In genomic region chr11:35138949-35139881, GRCh38 we compare ENCODE assay signal across 8 cellular contexts. TPM values are rescaled to one million over a fixed set of nuclear protein-coding genes. Genes with fewer than 3 reads are reported as not detected.
DNase-seq lines count a peak whose midpoint lies in the region; ATAC-seq and TF ChIP-seq lines count a peak whose summit lies in the region.

Gene CD44, plus strand, starts transcription at chr11:35139171. Its CDS starts 133 bp downstream, at chr11:35139304.

- H3K4me3 Mint-ChIP-seq in naive B cell: peak within 1 kb of the TSS; percentile 71 to 99 (median 92)

- in situ Hi-C loops in G401 (cut with HindIII; ENCODE audit: low sequenced_read_pairs): no loop called here

- POLR2A ChIA-PET in GM10248 (lab: Yijun Ruan, JAX): interaction anchor here (0.6 to 1.0 kb wide), 4 partner anchors 9 to 20 kb away, joined by 3 to 6 read pairs (median 3); no protein-coding TSS in a partner anchor

- ATAC-seq in HG02588 (IDR thresholded peaks at IDR 0.05; ENCODE audit: unreplicated experiment): peak; percentile 33
- peak; percentile 74 to 76 for ATAC-seq in naive B cell (ENCODE audit: low read depth in 2 of 2)

- peaks cover 37 to 54% (median 54%) of the 10 kb centered on the region in 3 donors for H3K4me1 Mint-ChIP-seq in naive B cell

- peak within 1 kb of the TSS; percentile 89 to 99 (median 98) for H3K27ac Mint-ChIP-seq in naive B cell

- H3K27me3 ChIP-seq in esophagus (ENCODE audit: control insufficient read depth in 1 of 2, insufficient read depth in 2 of 2, low read length in 2 of 2): no peaks in the 10 kb centered on the region

- CTCF ChIA-PET in GM10248 (lab: Yijun Ruan, JAX): interaction anchor here (0.7 to 5.4 kb wide), 9 partner anchors 9 to 134 kb away, joined by 3 to 24 read pairs (median 4); no protein-coding TSS in a partner anchor

- no peak for TF ChIP-seq CTCF in GM10248 (IDR thresholded peaks at IDR 0.05; ENCODE audit: control extremely low read depth, extremely low read depth, low read depth, missing control alignments)

- H3K9me3 Mint-ChIP-seq in naive B cell: no peaks in the 10 kb centered on the region

- peaks cover 0 to 3% of the 10 kb centered on the region in 2 donors for H3K36me3 Mint-ChIP-seq in naive B cell

- peak; percentile 76 for DNase-seq in GM10248 (ENCODE audit: extremely low spot score)
- DNase-seq in NOMO-1 treated with dmso at 0.1 percent for 144 hours (lab: John Stamatoyannopoulos, UW; ENCODE audit: unreplicated experiment): peak; percentile 92
- DNase-seq in activated T-cell treated with anti-CD3 and anti-CD28 coated beads for 4 hours: peak; percentile 75
- peak; percentile 77 for DNase-seq in naive B cell
- peak; percentile 83 for DNase-seq in stimulated activated naive CD4-positive, alpha-beta T cell treated with Interleukin-2 at 50 U/mL for 16 hours (lab: John Stamatoyannopoulos, UW)
- no peak for DNase-seq in G401 (ENCODE audit: low spot score)

- peak within 1 kb of the TSS; percentile 86 to 95 for H3K4me3 ChIP-seq in esophagus (ENCODE audit: low read depth in 1 of 2, low read length in 2 of 2)

- H3K4me1 ChIP-seq in esophagus (ENCODE audit: control insufficient read depth in 2 of 2, insufficient read depth in 2 of 2, low read length in 1 of 2): peaks cover 0 to 13% of the 10 kb centered on the region in 2 donors

- H3K27me3 Mint-ChIP-seq in naive B cell: no peaks in the 10 kb centered on the region

- H3K36me3 ChIP-seq in esophagus (ENCODE audit: control insufficient read depth in 2 of 2, insufficient read depth in 2 of 2, low read length in 1 of 2): no peaks in the 10 kb centered on the region

- H3K27ac ChIP-seq in esophagus (ENCODE audit: low read depth in 2 of 2, low read length in 1 of 2): peak within 1 kb of the TSS; percentile 93 to 96

- H3K9me3 ChIP-seq in esophagus (ENCODE audit: control insufficient read depth in 2 of 2, insufficient read depth in 1 of 2, low read depth in 1 of 2, low read length in 1 of 2): no peaks in the 10 kb centered on the region

- 1 to 2% methylated on average over 57 to 59 of the region's 59 CpGs for WGBS in esophagus, 2 donors

RNA-seq across cellular contexts. Expression of gene CD44, which starts in this region (rescaled TPM):
- polyA plus RNA-seq in esophagus (100 to 1,000 TPM; 130 to 161 TPM), naive B cell (ENCODE audit: low read depth in 6 of 6) (100 to 1,000 TPM; 156 to 277 (median 187) TPM)
- total RNA-seq in G401 (2014; rRNA removed; shearing (Covaris generic)): 0.80 and 6.8 TPM in 2 replicates
